In the genomic region with DNA sequence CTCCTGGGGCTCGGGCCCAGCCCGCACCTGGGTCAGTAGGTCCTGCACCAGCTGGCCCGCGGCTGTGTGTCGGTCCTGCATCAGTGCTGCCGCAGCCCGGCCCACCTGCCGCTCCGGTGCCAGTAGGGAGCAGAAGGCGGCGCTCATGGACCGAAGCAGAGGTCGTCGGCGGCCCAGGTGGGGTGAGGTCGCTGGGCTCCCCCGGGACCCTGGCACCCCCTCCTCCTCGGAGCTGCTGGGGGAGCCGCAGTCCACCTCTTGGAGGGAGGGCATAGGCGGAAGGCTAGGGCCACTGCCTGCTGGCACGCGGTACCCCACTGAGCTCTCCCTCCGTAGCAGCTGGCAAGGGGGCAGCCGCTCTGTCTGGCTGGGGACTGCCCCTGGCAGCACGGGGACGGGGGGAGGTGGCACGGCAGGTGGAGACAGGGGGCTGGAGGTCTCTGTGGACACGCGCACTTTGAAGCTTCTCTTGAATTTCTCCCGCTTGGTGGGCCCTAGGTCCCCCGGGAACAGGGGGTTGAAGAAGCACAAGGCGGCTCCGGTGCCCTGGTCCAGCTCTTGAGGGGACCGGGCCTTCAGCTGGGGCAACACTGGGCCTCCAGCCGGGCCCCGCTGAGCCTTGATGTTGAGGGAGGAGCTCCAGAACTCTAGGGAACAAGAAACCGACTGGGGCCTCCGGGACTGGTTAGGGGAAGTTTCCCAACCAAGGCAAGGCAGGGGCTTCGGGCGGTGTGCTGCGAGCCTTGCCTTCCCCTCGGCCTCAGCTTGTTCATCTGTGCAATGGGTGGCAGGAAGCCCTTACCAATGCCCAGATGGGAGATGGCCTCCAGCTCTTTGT, we compare ENCODE assay signal across 3 cellular contexts.
TF ChIP-seq lines count a peak whose summit lies in the region.

No MANE protein-coding gene starts in this region.

TF ChIP-seq in SK-N-SH, 30 proteins besides CTCF, POLR2A, EP300 and RAD21:
- TF ChIP-seq MEF2A (IDR thresholded peaks at IDR 0.05; ENCODE audit: borderline replicate concordance, low read depth) (no peak), GABPA (IDR thresholded peaks at IDR 0.05; ENCODE audit: low read depth) (no peak), YY1 (IDR thresholded peaks at IDR 0.05; ENCODE audit: low read depth) (no peak), SMC3 (IDR thresholded peaks at IDR 0.05; ENCODE audit: low read depth, low read length) (no peak), NRF1 (IDR thresholded peaks at IDR 0.05; ENCODE audit: low read depth, low read length) (no peak), NFIC (IDR thresholded peaks at IDR 0.05; ENCODE audit: borderline replicate concordance) (no peak), FOXM1 (IDR thresholded peaks at IDR 0.05; ENCODE audit: low read depth) (no peak), FOSL2 (IDR thresholded peaks at IDR 0.05; ENCODE audit: borderline replicate concordance, low read depth) (no peak), RFX5 (IDR thresholded peaks at IDR 0.05; ENCODE audit: low read length) (no peak)
- TF ChIP-seq, protein P1, sequence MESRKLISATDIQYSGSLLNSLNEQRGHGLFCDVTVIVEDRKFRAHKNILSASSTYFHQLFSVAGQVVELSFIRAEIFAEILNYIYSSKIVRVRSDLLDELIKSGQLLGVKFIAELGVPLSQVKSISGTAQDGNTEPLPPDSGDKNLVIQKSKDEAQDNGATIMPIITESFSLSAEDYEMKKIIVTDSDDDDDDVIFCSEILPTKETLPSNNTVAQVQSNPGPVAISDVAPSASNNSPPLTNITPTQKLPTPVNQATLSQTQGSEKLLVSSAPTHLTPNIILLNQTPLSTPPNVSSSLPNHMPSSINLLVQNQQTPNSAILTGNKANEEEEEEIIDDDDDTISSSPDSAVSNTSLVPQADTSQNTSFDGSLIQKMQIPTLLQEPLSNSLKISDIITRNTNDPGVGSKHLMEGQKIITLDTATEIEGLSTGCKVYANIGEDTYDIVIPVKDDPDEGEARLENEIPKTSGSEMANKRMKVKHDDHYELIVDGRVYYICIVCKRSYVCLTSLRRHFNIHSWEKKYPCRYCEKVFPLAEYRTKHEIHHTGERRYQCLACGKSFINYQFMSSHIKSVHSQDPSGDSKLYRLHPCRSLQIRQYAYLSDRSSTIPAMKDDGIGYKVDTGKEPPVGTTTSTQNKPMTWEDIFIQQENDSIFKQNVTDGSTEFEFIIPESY (IDR thresholded peaks at IDR 0.05; ENCODE audit: borderline replicate concordance, low read depth): no peak
- TF ChIP-seq, protein P2, sequence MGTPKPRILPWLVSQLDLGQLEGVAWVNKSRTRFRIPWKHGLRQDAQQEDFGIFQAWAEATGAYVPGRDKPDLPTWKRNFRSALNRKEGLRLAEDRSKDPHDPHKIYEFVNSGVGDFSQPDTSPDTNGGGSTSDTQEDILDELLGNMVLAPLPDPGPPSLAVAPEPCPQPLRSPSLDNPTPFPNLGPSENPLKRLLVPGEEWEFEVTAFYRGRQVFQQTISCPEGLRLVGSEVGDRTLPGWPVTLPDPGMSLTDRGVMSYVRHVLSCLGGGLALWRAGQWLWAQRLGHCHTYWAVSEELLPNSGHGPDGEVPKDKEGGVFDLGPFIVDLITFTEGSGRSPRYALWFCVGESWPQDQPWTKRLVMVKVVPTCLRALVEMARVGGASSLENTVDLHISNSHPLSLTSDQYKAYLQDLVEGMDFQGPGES (IDR thresholded peaks at IDR 0.05; ENCODE audit: low read depth, low read length): no peak
- TF ChIP-seq, protein P3, sequence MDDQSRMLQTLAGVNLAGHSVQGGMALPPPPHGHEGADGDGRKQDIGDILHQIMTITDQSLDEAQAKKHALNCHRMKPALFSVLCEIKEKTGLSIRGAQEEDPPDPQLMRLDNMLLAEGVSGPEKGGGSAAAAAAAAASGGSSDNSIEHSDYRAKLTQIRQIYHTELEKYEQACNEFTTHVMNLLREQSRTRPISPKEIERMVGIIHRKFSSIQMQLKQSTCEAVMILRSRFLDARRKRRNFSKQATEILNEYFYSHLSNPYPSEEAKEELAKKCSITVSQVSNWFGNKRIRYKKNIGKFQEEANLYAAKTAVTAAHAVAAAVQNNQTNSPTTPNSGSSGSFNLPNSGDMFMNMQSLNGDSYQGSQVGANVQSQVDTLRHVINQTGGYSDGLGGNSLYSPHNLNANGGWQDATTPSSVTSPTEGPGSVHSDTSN (IDR thresholded peaks at IDR 0.05): no peak

TF ChIP-seq in SK-N-SH treated with all-trans-retinoic acid at 6 μM for 48 hours, 23 proteins besides CTCF, POLR2A, EP300 and RAD21 (continues in another document):
- TF ChIP-seq, protein P4, sequence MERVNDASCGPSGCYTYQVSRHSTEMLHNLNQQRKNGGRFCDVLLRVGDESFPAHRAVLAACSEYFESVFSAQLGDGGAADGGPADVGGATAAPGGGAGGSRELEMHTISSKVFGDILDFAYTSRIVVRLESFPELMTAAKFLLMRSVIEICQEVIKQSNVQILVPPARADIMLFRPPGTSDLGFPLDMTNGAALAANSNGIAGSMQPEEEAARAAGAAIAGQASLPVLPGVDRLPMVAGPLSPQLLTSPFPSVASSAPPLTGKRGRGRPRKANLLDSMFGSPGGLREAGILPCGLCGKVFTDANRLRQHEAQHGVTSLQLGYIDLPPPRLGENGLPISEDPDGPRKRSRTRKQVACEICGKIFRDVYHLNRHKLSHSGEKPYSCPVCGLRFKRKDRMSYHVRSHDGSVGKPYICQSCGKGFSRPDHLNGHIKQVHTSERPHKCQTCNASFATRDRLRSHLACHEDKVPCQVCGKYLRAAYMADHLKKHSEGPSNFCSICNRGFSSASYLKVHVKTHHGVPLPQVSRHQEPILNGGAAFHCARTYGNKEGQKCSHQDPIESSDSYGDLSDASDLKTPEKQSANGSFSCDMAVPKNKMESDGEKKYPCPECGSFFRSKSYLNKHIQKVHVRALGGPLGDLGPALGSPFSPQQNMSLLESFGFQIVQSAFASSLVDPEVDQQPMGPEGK (CRISPR knock-in tag; IDR thresholded peaks at IDR 0.05; ENCODE audit: borderline replicate concordance): no peak
- TF ChIP-seq CSDC2 (CRISPR knock-in tag; IDR thresholded peaks at IDR 0.05) (no peak), GLIS3 (CRISPR knock-in tag; IDR thresholded peaks at IDR 0.05) (no peak), ZC3H10 (CRISPR knock-in tag; IDR thresholded peaks at IDR 0.05) (no peak), OSR1 (CRISPR knock-in tag; IDR thresholded peaks at IDR 0.05) (no peak), PPARA (CRISPR knock-in tag; IDR thresholded peaks at IDR 0.05; ENCODE audit: borderline replicate concordance) (no peak), ZNF565 (CRISPR knock-in tag; conservative IDR thresholded peaks at IDR 0.05; ENCODE audit: low read depth) (no peak), BACH2 (CRISPR knock-in tag; IDR thresholded peaks at IDR 0.05; ENCODE audit: borderline replicate concordance) (no peak), SNAI2 (CRISPR knock-in tag; IDR thresholded peaks at IDR 0.05) (no peak), ZNF70 (CRISPR knock-in tag; IDR thresholded peaks at IDR 0.05) (no peak), TCF4 (CRISPR knock-in tag; IDR thresholded peaks at IDR 0.05; ENCODE audit: borderline replicate concordance) (no peak), ARNTL (CRISPR knock-in tag; IDR thresholded peaks at IDR 0.05; ENCODE audit: borderline replicate concordance, low read depth) (no peak), ESRRG (CRISPR knock-in tag; IDR thresholded peaks at IDR 0.05) (no peak), ZFP30 (CRISPR knock-in tag; IDR thresholded peaks at IDR 0.05) (no peak)
- TF ChIP-seq, protein P5, sequence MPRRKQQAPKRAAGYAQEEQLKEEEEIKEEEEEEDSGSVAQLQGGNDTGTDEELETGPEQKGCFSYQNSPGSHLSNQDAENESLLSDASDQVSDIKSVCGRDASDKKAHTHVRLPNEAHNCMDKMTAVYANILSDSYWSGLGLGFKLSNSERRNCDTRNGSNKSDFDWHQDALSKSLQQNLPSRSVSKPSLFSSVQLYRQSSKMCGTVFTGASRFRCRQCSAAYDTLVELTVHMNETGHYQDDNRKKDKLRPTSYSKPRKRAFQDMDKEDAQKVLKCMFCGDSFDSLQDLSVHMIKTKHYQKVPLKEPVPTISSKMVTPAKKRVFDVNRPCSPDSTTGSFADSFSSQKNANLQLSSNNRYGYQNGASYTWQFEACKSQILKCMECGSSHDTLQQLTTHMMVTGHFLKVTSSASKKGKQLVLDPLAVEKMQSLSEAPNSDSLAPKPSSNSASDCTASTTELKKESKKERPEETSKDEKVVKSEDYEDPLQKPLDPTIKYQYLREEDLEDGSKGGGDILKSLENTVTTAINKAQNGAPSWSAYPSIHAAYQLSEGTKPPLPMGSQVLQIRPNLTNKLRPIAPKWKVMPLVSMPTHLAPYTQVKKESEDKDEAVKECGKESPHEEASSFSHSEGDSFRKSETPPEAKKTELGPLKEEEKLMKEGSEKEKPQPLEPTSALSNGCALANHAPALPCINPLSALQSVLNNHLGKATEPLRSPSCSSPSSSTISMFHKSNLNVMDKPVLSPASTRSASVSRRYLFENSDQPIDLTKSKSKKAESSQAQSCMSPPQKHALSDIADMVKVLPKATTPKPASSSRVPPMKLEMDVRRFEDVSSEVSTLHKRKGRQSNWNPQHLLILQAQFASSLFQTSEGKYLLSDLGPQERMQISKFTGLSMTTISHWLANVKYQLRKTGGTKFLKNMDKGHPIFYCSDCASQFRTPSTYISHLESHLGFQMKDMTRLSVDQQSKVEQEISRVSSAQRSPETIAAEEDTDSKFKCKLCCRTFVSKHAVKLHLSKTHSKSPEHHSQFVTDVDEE (CRISPR knock-in tag; IDR thresholded peaks at IDR 0.05): no peak
- TF ChIP-seq, protein P6, sequence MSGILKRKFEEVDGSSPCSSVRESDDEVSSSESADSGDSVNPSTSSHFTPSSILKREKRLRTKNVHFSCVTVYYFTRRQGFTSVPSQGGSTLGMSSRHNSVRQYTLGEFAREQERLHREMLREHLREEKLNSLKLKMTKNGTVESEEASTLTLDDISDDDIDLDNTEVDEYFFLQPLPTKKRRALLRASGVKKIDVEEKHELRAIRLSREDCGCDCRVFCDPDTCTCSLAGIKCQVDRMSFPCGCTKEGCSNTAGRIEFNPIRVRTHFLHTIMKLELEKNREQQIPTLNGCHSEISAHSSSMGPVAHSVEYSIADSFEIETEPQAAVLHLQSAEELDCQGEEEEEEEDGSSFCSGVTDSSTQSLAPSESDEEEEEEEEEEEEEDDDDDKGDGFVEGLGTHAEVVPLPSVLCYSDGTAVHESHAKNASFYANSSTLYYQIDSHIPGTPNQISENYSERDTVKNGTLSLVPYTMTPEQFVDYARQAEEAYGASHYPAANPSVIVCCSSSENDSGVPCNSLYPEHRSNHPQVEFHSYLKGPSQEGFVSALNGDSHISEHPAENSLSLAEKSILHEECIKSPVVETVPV (CRISPR knock-in tag; IDR thresholded peaks at IDR 0.05): no peak

TF ChIP-seq in H1, 55 proteins besides CTCF, POLR2A, EP300 and RAD21:
- no peak for TF ChIP-seq TEAD4 (IDR thresholded peaks at IDR 0.05; ENCODE audit: low read depth, low read length)
- no peak for TF ChIP-seq CTBP2 (IDR thresholded peaks at IDR 0.05; ENCODE audit: borderline replicate concordance, insufficient read depth, insufficient read length, low read length)
- no peak for TF ChIP-seq JUN (IDR thresholded peaks at IDR 0.05; ENCODE audit: low read depth, low read length)
- no peak for TF ChIP-seq YY1 (IDR thresholded peaks at IDR 0.05; ENCODE audit: low read depth, low read length)
- no peak for TF ChIP-seq TAF1 (IDR thresholded peaks at IDR 0.05; ENCODE audit: low read depth, low read length)
- TF ChIP-seq GABPA (IDR thresholded peaks at IDR 0.05; ENCODE audit: borderline replicate concordance, insufficient read depth, low read length): no peak
- TF ChIP-seq CREB1 (IDR thresholded peaks at IDR 0.05): no peak
